Comparison of ENCODE assay signal across 1 cellular context in the genomic region with DNA sequence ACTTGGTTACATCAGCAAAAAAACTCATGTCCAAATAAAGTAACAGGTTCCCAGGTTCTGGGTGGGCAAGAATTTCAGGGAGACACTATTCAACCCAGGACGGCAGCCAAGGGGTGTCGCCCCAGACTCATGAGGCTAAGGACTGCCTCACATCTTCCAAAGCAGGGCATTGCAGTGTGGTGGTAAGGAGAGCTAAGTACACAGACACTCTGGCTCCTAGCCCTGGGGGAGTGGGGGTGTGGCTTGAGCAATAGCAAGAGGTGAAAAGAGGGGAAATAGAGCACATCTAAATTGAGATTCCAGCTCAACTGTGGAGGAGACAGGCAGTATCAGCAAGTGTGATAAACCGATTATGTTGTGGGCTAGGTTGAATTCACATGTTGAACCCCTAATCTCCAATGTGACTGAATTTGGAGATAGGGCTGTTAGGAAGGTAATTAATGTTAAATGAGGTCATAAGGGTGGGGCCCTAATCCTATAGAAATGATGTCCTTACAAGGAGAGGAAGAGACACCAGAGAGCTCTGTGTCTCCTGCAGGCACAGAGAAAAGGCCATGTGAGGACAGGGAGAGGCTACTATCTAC.
TF ChIP-seq lines count a peak whose summit lies in the region.

No MANE protein-coding gene starts in this region.

TF ChIP-seq in WTC11, 78 proteins besides CTCF, POLR2A, EP300 and RAD21 (continued from another document):
- TF ChIP-seq, protein P1, sequence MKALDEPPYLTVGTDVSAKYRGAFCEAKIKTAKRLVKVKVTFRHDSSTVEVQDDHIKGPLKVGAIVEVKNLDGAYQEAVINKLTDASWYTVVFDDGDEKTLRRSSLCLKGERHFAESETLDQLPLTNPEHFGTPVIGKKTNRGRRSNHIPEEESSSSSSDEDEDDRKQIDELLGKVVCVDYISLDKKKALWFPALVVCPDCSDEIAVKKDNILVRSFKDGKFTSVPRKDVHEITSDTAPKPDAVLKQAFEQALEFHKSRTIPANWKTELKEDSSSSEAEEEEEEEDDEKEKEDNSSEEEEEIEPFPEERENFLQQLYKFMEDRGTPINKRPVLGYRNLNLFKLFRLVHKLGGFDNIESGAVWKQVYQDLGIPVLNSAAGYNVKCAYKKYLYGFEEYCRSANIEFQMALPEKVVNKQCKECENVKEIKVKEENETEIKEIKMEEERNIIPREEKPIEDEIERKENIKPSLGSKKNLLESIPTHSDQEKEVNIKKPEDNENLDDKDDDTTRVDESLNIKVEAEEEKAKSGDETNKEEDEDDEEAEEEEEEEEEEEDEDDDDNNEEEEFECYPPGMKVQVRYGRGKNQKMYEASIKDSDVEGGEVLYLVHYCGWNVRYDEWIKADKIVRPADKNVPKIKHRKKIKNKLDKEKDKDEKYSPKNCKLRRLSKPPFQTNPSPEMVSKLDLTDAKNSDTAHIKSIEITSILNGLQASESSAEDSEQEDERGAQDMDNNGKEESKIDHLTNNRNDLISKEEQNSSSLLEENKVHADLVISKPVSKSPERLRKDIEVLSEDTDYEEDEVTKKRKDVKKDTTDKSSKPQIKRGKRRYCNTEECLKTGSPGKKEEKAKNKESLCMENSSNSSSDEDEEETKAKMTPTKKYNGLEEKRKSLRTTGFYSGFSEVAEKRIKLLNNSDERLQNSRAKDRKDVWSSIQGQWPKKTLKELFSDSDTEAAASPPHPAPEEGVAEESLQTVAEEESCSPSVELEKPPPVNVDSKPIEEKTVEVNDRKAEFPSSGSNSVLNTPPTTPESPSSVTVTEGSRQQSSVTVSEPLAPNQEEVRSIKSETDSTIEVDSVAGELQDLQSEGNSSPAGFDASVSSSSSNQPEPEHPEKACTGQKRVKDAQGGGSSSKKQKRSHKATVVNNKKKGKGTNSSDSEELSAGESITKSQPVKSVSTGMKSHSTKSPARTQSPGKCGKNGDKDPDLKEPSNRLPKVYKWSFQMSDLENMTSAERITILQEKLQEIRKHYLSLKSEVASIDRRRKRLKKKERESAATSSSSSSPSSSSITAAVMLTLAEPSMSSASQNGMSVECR (CRISPR knock-in tag; IDR thresholded peaks at IDR 0.05; ENCODE audit: borderline replicate concordance) = no peak
- TF ChIP-seq ZNF317 (CRISPR knock-in tag; IDR thresholded peaks at IDR 0.05; ENCODE audit: borderline replicate concordance, low read depth) (no peak), GRHL2 (CRISPR knock-in tag; IDR thresholded peaks at IDR 0.05; ENCODE audit: insufficient replicate concordance, severe bottlenecking) (no peak), TP53 (CRISPR knock-in tag; IDR thresholded peaks at IDR 0.05) (no peak), SMAD3 (CRISPR knock-in tag; IDR thresholded peaks at IDR 0.05; ENCODE audit: borderline replicate concordance) (no peak), SOX15 (CRISPR knock-in tag; IDR thresholded peaks at IDR 0.05) (no peak)
- TF ChIP-seq, protein P2, sequence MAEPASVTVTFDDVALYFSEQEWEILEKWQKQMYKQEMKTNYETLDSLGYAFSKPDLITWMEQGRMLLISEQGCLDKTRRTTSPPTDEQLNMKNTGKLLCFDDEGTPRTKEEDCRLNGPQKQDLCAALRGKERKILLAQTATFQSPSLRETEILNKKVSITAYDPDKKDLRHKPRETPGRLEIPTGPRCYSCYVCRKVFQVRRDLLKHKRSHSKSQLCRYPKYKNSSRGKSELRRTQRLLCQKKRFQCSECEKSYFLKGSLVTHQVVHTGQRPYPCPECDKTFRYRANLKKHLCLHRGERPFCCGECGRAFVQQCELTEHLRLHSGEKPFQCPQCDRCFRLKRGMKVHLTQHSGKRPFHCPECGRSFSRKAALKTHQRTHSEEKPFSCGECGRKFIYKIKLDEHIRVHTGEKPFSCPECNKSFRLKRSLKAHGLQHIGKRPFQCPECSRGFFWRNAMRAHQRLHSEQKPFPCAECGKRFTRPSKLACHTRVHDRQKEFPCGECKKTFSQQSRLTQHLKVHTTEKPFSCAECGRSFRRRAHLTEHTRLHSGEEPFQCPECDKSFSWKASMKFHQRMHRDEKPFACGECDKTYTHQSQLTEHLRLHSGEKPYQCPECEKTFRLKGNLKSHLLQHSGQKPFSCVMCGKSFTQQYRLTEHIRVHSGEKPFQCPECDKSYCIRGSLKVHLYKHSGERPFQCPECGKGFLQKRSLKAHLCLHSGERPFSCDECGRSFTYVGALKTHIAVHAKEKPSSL (CRISPR knock-in tag; conservative IDR thresholded peaks at IDR 0.05) = no peak
